ENCODE assay signal across 1 cellular context in the genomic region with DNA sequence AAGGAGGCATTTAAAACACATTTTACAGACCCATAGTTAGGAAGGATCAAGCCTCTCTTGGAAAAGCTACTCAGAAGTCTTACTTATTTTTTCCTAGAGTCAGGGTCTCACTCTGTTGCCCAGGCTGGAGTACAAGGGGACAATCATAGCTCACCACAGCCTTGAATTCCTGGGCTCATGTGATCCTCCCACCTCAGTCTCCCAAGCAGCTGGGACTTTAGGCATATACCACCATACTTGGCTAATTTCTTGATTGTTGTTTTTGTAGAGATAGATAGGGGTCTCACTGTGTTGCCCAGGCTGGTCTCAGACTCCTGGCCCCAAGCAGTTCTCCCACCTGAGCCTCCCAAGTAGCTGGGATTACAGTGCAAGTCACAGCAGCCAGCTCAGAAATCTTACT.
TF ChIP-seq lines count a peak whose summit lies in the region.

No MANE protein-coding gene starts in this region.

TF ChIP-seq in SK-N-SH, 30 proteins besides CTCF, POLR2A, EP300 and RAD21 (continued from another document):
- no peak for TF ChIP-seq ELF1 (IDR thresholded peaks at IDR 0.05)
- no peak for TF ChIP-seq RFX5 (IDR thresholded peaks at IDR 0.05; ENCODE audit: low read length)
- TF ChIP-seq, protein P1, sequence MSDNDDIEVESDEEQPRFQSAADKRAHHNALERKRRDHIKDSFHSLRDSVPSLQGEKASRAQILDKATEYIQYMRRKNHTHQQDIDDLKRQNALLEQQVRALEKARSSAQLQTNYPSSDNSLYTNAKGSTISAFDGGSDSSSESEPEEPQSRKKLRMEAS (IDR thresholded peaks at IDR 0.05; ENCODE audit: low read depth) = no peak
